15 cellular contexts compared by ENCODE assay signal in genomic region chr7:38339953-38340819, GRCh38.
A peak's percentile ranks its signal among the peaks of the same experiment; 100 is the strongest.
DNase-seq lines count a peak whose midpoint lies in the region; ATAC-seq and TF ChIP-seq lines count a peak whose summit lies in the region.
"Had no signal": no experiment of that assay in that cellular context is flagged by ENCODE, and none has a peak within 500 bp of the region (broad histone marks: within the 10 kb centered on the region; RNA-seq: fewer than 3 reads in every experiment).

No MANE protein-coding gene starts in this region.

- H3K4me3 ChIP-seq in CD4-positive, CD25-positive, alpha-beta regulatory T cell (ENCODE audit: low read depth, low read length), result no peak overlapping the region
- H3K4me3 ChIP-seq in Karpas-422 (ENCODE audit: low read length), result no peak overlapping the region
- H3K4me3 ChIP-seq in uterus, result no peak overlapping the region
- H3K4me3 ChIP-seq: cardiac muscle cell, tibial artery had no signal

- no TSS peak for BruUV-seq in MCF 10A (replicated peaks; lab: Mats Ljungman, UMichigan)

- H3K27me3 ChIP-seq in CD4-positive, CD25-positive, alpha-beta regulatory T cell (ENCODE audit: control insufficient read depth, insufficient read depth, low read length), result no peaks in the 10 kb centered on the region
- H3K27me3 ChIP-seq in Karpas-422 (ENCODE audit: low read length) (no peaks in the 10 kb centered on the region), uterus (no peaks in the 10 kb centered on the region)
- H3K27me3 ChIP-seq: cardiac muscle cell, tibial artery had no signal

- peaks cover 24% of the 10 kb centered on the region for H3K4me1 ChIP-seq in CD4-positive, CD25-positive, alpha-beta regulatory T cell (ENCODE audit: control insufficient read depth, insufficient read depth, low read length, poor library complexity, severe bottlenecking)
- H3K4me1 ChIP-seq in Karpas-422 (ENCODE audit: low read length) (peaks cover 16% of the 10 kb centered on the region), uterus (no peaks in the 10 kb centered on the region)
- H3K4me1 ChIP-seq: tibial artery had no signal

- no peaks in the 10 kb centered on the region for H3K36me3 ChIP-seq in CD4-positive, CD25-positive, alpha-beta regulatory T cell (ENCODE audit: control insufficient read depth, insufficient read depth, low read length)
- no peaks in the 10 kb centered on the region for H3K36me3 ChIP-seq in Karpas-422 (ENCODE audit: insufficient read depth, low read length)
- H3K36me3 ChIP-seq in uterus, result no peaks in the 10 kb centered on the region
- H3K36me3 ChIP-seq: cardiac muscle cell, tibial artery had no signal

- TF ChIP-seq CTCF in nephron (IDR thresholded peaks at IDR 0.05; ENCODE audit: unreplicated experiment in 3 of 3), result no peak
- no peak for TF ChIP-seq CTCF in MCF 10A (IDR thresholded peaks at IDR 0.05; ENCODE audit: unreplicated experiment)
- no peak for TF ChIP-seq CTCF in uterus (IDR thresholded peaks at IDR 0.05)

- no peaks in the 10 kb centered on the region for H3K9me2 ChIP-seq in Karpas-422 (replicated peaks; ENCODE audit: insufficient read depth, low read length)

- intact Hi-C loops in MCF 10A (cut with micrococcal nuclease) (no loop called here), uterus (cut with DNase I; ENCODE audit: low total_unique reads) (no loop called here)

- CTCF ChIA-PET in MCF 10A (lab: Yijun Ruan, JAX), result interaction anchor here (0.6 to 2.1 kb wide), 3 partner anchors 29 to 462 kb away, joined by 3 to 10 read pairs (median 4); no protein-coding TSS in a partner anchor

- no peaks in the 10 kb centered on the region for H3K27me3 Mint-ChIP-seq in CD4-positive, CD25-positive, alpha-beta regulatory T cell
- H3K27me3 Mint-ChIP-seq in nephron (ENCODE audit: low read depth) (no peaks in the 10 kb centered on the region), MCF 10A (ENCODE audit: insufficient read depth, unreplicated experiment) (no peaks in the 10 kb centered on the region)
- H3K27me3 Mint-ChIP-seq: activated B cell treated with CpG ODN at 0.5 μM for 24 hours had no signal

- peak overlapping the region; percentile 23 for H3K27ac ChIP-seq in CD4-positive, CD25-positive, alpha-beta regulatory T cell (ENCODE audit: insufficient read depth, low read length, poor library complexity, severe bottlenecking)
- H3K27ac ChIP-seq in Karpas-422 (ENCODE audit: low read length), result no peak overlapping the region
- no peak overlapping the region for H3K27ac ChIP-seq in uterus
- H3K27ac ChIP-seq: tibial artery had no signal

- H3K27ac Mint-ChIP-seq in CD4-positive, CD25-positive, alpha-beta regulatory T cell, result peak overlapping the region; percentile 79 to 93 (median 83)
- H3K27ac Mint-ChIP-seq in activated naive CD4-positive, alpha-beta T cell treated with anti-CD3 and anti-CD28 coated beads, Interleukin-2, amount 50 U/mL, for 72 hours, result peak overlapping the region in 1 of 2 donors; percentile 66
- H3K27ac Mint-ChIP-seq in nephron, result peak overlapping the region; percentile 14 to 81 (median 78)
- H3K27ac Mint-ChIP-seq in MCF 10A (ENCODE audit: low read depth, unreplicated experiment), result no peak overlapping the region
- H3K27ac Mint-ChIP-seq: activated B cell treated with CpG ODN at 0.5 μM for 24 hours had no signal

- H3K36me3 Mint-ChIP-seq in CD4-positive, CD25-positive, alpha-beta regulatory T cell, result no peaks in the 10 kb centered on the region
- no peaks in the 10 kb centered on the region for H3K36me3 Mint-ChIP-seq in activated naive CD4-positive, alpha-beta T cell treated with anti-CD3 and anti-CD28 coated beads, Interleukin-2, amount 50 U/mL, for 72 hours
- H3K36me3 Mint-ChIP-seq in nephron (ENCODE audit: low read depth) (no peaks in the 10 kb centered on the region), MCF 10A (ENCODE audit: insufficient read depth, unreplicated experiment) (no peaks in the 10 kb centered on the region)

- H3K4me3 Mint-ChIP-seq in CD4-positive, CD25-positive, alpha-beta regulatory T cell, result peak overlapping the region in 2 of 4 donors; percentile 29 to 69
- no peak overlapping the region for H3K4me3 Mint-ChIP-seq in nephron
- no peak overlapping the region for H3K4me3 Mint-ChIP-seq in MCF 10A (ENCODE audit: unreplicated experiment)
- H3K4me3 Mint-ChIP-seq: activated B cell treated with CpG ODN at 0.5 μM for 24 hours had no signal

- no peak overlapping the region for H3K9ac ChIP-seq in Karpas-422 (ENCODE audit: low read length)

- DNase-seq in CD4-positive, CD25-positive, alpha-beta regulatory T cell, result no peak
- no peak for DNase-seq in Karpas-422
- no peak for DNase-seq in activated naive CD4-positive, alpha-beta T cell treated with anti-CD3 and anti-CD28 coated beads, Interleukin-2, amount 50 U/mL, for 72 hours (ENCODE audit: low spot score in 2 of 2)
- DNase-seq in NCI-H2081 (lab: John Stamatoyannopoulos, UW), result no peak
- DNase-seq in MCF 10A (ENCODE audit: unreplicated experiment), result no peak
- DNase-seq in uterus, result no peak
- DNase-seq: activated B cell treated with CpG ODN at 0.5 μM for 24 hours; midbrain; NCI-H1092 treated with DMSO at 0.1 percent for 48 hours; NCI-H2227 treated with DMSO at 0.1 percent for 48 hours; stimulated activated CD4-positive, alpha-beta T cell treated with anti-CD3 and anti-CD28 coated beads, Interleukin-12 subunit alpha, Interleukin-12 subunit beta, amount 100 ng/mL, for 4 hours; tibial artery had no signal

- peak overlapping the region; percentile 56; the same call in 1 of the 2 replicates for H2AFZ ChIP-seq in Karpas-422 (ENCODE audit: low read length)

- H3K79me2 ChIP-seq in Karpas-422 (ENCODE audit: low read length), result no peaks in the 10 kb centered on the region

- ATAC-seq in CD4-positive, CD25-positive, alpha-beta regulatory T cell (ENCODE audit: low read depth in 2 of 2), result peak; percentile 66 to 67
- ATAC-seq in activated naive CD4-positive, alpha-beta T cell treated with anti-CD3 and anti-CD28 coated beads, Interleukin-2, amount 50 U/mL, for 72 hours, result peak; percentile 40 to 43
- ATAC-seq in HG03045 (IDR thresholded peaks at IDR 0.05; ENCODE audit: unreplicated experiment), result no peak

- H3K9me3 Mint-ChIP-seq in CD4-positive, CD25-positive, alpha-beta regulatory T cell, result no peaks in the 10 kb centered on the region
- no peaks in the 10 kb centered on the region for H3K9me3 Mint-ChIP-seq in activated naive CD4-positive, alpha-beta T cell treated with anti-CD3 and anti-CD28 coated beads, Interleukin-2, amount 50 U/mL, for 72 hours
- no peaks in the 10 kb centered on the region for H3K9me3 Mint-ChIP-seq in nephron
- no peaks in the 10 kb centered on the region for H3K9me3 Mint-ChIP-seq in MCF 10A (ENCODE audit: unreplicated experiment)
- H3K9me3 Mint-ChIP-seq: activated B cell treated with CpG ODN at 0.5 μM for 24 hours had no signal

- no peak overlapping the region for H3K4me2 ChIP-seq in Karpas-422 (ENCODE audit: low read depth, low read length, poor library complexity, severe bottlenecking)

- no peaks in the 10 kb centered on the region for H4K20me1 ChIP-seq in Karpas-422 (ENCODE audit: insufficient read depth, low read depth, low read length)

- peaks cover 12 to 49% (median 22%) of the 10 kb centered on the region in 4 donors for H3K4me1 Mint-ChIP-seq in CD4-positive, CD25-positive, alpha-beta regulatory T cell
- peaks cover 22% of the 10 kb centered on the region for H3K4me1 Mint-ChIP-seq in nephron
- no peaks in the 10 kb centered on the region for H3K4me1 Mint-ChIP-seq in MCF 10A (ENCODE audit: insufficient read depth, unreplicated experiment)

- no peak for TF ChIP-seq POLR2A in uterus (IDR thresholded peaks at IDR 0.05)

- H3K9me3 ChIP-seq in CD4-positive, CD25-positive, alpha-beta regulatory T cell (ENCODE audit: control insufficient read depth in 2 of 2, low read length in 2 of 2), result no peaks in the 10 kb centered on the region
- H3K9me3 ChIP-seq in Karpas-422 (ENCODE audit: low read length), result no peaks in the 10 kb centered on the region
- no peaks in the 10 kb centered on the region for H3K9me3 ChIP-seq in uterus
- H3K9me3 ChIP-seq: tibial artery had no signal

- POLR2A ChIA-PET in MCF 10A (lab: Yijun Ruan, JAX), result interaction anchor here (0.6 kb wide), 1 partner anchor 30 kb away, joined by 3 read pairs; no protein-coding TSS in a partner anchor
